ENCODE assay signal across 19 cellular contexts in the genomic region with DNA sequence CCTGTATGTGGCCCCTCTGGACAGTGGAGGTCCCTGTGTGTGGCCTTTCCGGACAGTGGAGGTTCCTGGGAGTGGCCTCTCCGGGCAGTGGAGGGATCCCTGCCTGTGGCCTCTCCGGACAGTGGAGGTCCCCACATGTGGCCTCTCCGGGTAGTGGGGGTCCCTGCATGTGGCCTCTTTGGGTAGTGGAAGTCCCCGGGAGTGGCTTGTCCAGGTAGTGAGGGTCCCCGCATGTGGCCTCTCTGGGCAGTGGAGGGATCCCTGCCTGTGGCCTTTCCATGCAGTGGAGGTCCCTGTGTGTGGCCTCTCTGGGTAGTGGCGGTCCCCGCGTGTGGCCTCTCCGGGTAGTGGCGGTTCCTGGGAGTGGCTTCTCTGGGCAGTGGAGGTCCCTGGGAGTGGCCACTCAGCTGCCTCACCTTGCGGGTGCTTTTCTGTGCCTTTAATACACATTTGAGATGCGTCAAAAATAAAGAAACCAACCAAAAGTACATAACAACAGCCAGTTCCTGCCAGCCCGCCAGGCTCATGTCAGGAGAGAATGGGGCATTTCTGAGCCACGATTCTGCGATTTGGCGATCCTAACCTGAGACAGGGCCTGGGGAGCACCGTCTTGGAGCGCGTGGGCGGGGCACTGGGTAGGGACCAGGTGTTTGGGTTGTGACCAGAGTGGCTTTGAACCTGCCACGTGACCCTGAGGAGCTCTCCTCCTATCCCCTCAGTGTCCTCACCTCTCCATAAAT.
"Had no signal": no experiment of that assay in that cellular context is flagged by ENCODE, and none has a peak within 500 bp of the region (broad histone marks: within the 10 kb centered on the region; RNA-seq: fewer than 3 reads in every experiment).

No MANE protein-coding gene starts in this region.

- H3K27me3 ChIP-seq: adrenal gland, foreskin keratinocyte had no signal

- H3K27ac Mint-ChIP-seq: activated naive CD4-positive, alpha-beta T cell treated with anti-CD3 and anti-CD28 coated beads, Interleukin-2, amount 50 U/mL, for 72 hours; activated T-cell treated with anti-CD3 and anti-CD28 coated beads, Interleukin-2, amount 50 U/mL, for 72 hours; mesothelial cell of epicardium; natural killer cell treated with Interleukin-12 subunit alpha and Interleukin-12 subunit beta and Interleukin-15 and Interleukin-18, amount 100 ng/mL, for 72 hours; T-helper 1 cell treated with Interleukin-12 subunit alpha and Interleukin-12 subunit beta and Interleukin-4 antibody, amounts not matched to agents 30 μg/mL and 1 μg/mL, for 36 hours had no signal

- FAIRE-seq: bronchial epithelial cell, urothelium cell line had no signal

- H3K36me3 ChIP-seq: adrenal gland, tibial artery had no signal

- ATAC-seq: activated naive CD4-positive, alpha-beta T cell treated with anti-CD3 and anti-CD28 coated beads, Interleukin-2, amount 50 U/mL, for 72 hours; activated T-cell treated with anti-CD3 and anti-CD28 coated beads, Interleukin-2, amount 50 U/mL, for 72 hours; foreskin keratinocyte had no signal

- H3K4me3 Mint-ChIP-seq: activated T-cell treated with anti-CD3 and anti-CD28 coated beads, Interleukin-2, amount 50 U/mL, for 72 hours; mesothelial cell of epicardium; natural killer cell treated with Interleukin-12 subunit alpha and Interleukin-12 subunit beta and Interleukin-15 and Interleukin-18, amount 100 ng/mL, for 72 hours; T-helper 1 cell treated with Interleukin-12 subunit alpha and Interleukin-12 subunit beta and Interleukin-4 antibody, amounts not matched to agents 30 μg/mL and 1 μg/mL, for 36 hours had no signal

- H3K36me3 Mint-ChIP-seq: activated naive CD4-positive, alpha-beta T cell treated with anti-CD3 and anti-CD28 coated beads, Interleukin-2, amount 50 U/mL, for 72 hours; mesothelial cell of epicardium; natural killer cell treated with Interleukin-12 subunit alpha and Interleukin-12 subunit beta and Interleukin-15 and Interleukin-18, amount 100 ng/mL, for 72 hours had no signal

- H3K9me3 Mint-ChIP-seq: activated naive CD4-positive, alpha-beta T cell treated with anti-CD3 and anti-CD28 coated beads, Interleukin-2, amount 50 U/mL, for 72 hours; activated T-cell treated with anti-CD3 and anti-CD28 coated beads, Interleukin-2, amount 50 U/mL, for 72 hours; mesothelial cell of epicardium; natural killer cell treated with Interleukin-12 subunit alpha and Interleukin-12 subunit beta and Interleukin-15 and Interleukin-18, amount 100 ng/mL, for 72 hours; T-helper 1 cell treated with Interleukin-12 subunit alpha and Interleukin-12 subunit beta and Interleukin-4 antibody, amounts not matched to agents 30 μg/mL and 1 μg/mL, for 36 hours had no signal

- H3K27ac ChIP-seq: adrenal gland, epithelial cell of prostate, foreskin keratinocyte, tibial artery had no signal

- H3K9me3 ChIP-seq: adrenal gland, tibial artery had no signal

- DNase-seq: activated CD4-positive, CD25-positive, alpha-beta regulatory T cell treated with anti-CD3 and anti-CD28 coated beads, Interleukin-2, amount 50 U/mL, for 72 hours; activated gamma-delta T cell treated with Interleukin-2 at 50 U/mL for 16 hours; activated T-cell treated with anti-CD3 and anti-CD28 coated beads, Interleukin-2, amount 50 U/mL, for 72 hours; foreskin keratinocyte; glutamatergic neuron; hypothalamus; islet precursor cell; nucleus accumbens; stimulated activated naive CD4-positive, alpha-beta T cell had no signal

- H3K4me1 ChIP-seq: adrenal gland, foreskin keratinocyte, tibial artery had no signal

- H3K4me3 ChIP-seq: adrenal gland, lung, tibial artery had no signal
